Comparison of ENCODE assay signal across 7 cellular contexts in the genomic region with DNA sequence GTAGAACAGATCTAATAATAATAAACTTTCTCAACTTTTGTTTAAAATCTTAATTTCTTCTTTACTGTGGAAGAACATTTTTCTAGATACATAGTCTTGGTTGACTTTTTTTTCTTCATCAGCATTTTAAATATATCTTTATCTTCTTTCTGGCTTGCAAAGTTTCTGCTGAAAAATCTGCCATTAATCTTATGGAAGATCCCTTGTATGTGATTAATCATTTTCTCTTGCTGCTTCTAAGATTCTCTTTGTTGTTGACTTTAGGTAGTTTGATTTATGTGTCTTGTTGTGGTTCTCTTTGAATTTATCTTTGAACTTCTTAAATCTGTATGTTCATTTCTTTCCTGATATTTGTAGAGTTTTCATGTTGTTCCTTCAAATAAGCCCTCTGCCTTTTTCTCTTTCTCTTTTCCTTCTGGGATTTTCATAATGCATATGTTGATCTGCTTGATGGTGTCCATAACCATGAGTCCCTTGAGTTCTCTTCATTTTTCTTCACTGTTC.
"Had no signal": no experiment of that assay in that cellular context is flagged by ENCODE, and none has a peak within 500 bp of the region (broad histone marks: within the 10 kb centered on the region; RNA-seq: fewer than 3 reads in every experiment).

No MANE protein-coding gene starts in this region.

- FAIRE-seq: GM12878, GM12891, GM12892, GM18507, GM19239 had no signal

- H3K4me3 ChIP-seq: GM12878 had no signal

- DNase-seq: GDM1, GF-D8 had no signal
